9 cellular contexts compared by ENCODE assay signal in the genomic region with DNA sequence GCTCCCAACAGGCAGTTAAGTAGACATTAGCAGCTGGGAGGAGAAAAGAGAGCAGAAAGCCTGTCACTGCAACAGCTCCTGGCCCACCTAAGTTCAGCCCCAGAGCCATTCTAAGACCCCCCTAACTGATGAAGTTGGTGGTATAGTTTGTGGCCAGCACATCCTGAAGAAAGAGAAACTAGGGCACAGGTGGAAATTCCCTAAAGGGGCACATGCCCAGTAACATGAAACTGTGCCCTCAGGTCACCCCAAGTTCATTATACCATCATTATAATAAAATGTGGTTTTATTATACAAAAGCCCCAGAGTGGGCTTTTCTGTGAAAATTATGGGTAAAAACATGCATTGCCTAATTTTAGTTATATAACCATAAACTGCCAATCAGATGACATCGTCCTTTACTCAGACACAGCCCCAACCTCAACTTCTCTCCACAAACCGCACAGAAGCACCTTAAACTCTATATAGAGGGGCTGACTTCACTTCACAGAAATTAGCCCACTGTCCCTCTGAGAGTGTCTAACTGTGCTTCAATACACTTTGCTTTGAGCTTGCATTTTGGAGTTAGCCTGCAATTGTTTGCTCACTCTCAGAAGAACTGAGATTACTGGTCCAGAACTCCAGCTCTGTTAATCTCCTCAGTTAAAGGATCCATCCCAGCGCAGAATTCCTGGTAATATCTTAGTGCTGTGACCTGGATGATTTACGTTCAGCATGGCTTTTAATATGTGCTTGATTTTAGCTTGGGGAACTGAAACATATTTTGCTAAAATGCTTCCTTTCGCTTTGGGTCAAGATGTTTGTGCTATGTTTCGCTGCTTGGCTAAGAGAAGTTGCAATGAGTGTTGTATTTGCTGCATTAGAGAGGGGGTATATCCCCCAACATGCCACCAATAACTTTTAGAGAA. TPM values are rescaled to one million over a fixed set of nuclear protein-coding genes. Genes with fewer than 3 reads are reported as not detected.
A peak's percentile ranks its signal among the peaks of the same experiment; 100 is the strongest.
DNase-seq lines count a peak whose midpoint lies in the region; ATAC-seq and TF ChIP-seq lines count a peak whose summit lies in the region.
"Had no signal": no experiment of that assay in that cellular context is flagged by ENCODE, and none has a peak within 500 bp of the region (broad histone marks: within the 10 kb centered on the region; RNA-seq: fewer than 3 reads in every experiment).

No MANE protein-coding gene starts in this region.

- intact Hi-C loops in mammary epithelial cell (cut with micrococcal nuclease), result no loop called here

- ATAC-seq in stimulated activated naive CD8-positive, alpha-beta T cell treated with anti-CD3 and anti-CD28 coated beads, Interleukin-15, amount 100 ng/mL, for 72 hours, result peak; percentile 86

- H3K27me3 ChIP-seq in adipocyte (replicated peaks; ENCODE audit: control insufficient read depth, insufficient read depth, low read length), result no peaks in the 10 kb centered on the region
- no peaks in the 10 kb centered on the region for H3K27me3 ChIP-seq in mammary epithelial cell (ENCODE audit: insufficient read depth, low read length)

- H3K79me2 ChIP-seq in mammary epithelial cell (ENCODE audit: insufficient read depth, low read length), result no peaks in the 10 kb centered on the region

- no peaks in the 10 kb centered on the region for H3K27me3 Mint-ChIP-seq in stimulated activated naive CD8-positive, alpha-beta T cell treated with anti-CD3 and anti-CD28 coated beads, Interleukin-15, amount 100 ng/mL, for 72 hours
- no peaks in the 10 kb centered on the region for H3K27me3 Mint-ChIP-seq in mesothelial cell of epicardium (ENCODE audit: low read depth)

- in situ Hi-C loops in mammary epithelial cell (cut with MboI; ENCODE audit: low sequenced_read_pairs in 2 of 2), result loop anchor here in 1 of 2 donors (25.0 kb wide), 1 partner anchor 325 kb away; the partner anchor contains the start of gene TXN2

- peaks cover 99% of the 10 kb centered on the region for H3K4me1 Mint-ChIP-seq in stimulated activated naive CD8-positive, alpha-beta T cell treated with anti-CD3 and anti-CD28 coated beads, Interleukin-15, amount 100 ng/mL, for 72 hours
- H3K4me1 Mint-ChIP-seq in mesothelial cell of epicardium, result peaks cover 2% of the 10 kb centered on the region

- H3K9me3 ChIP-seq in adipocyte (ENCODE audit: control insufficient read depth, low read length) (no peaks in the 10 kb centered on the region), mammary epithelial cell (replicated peaks; ENCODE audit: insufficient read depth, low read length) (no peaks in the 10 kb centered on the region)

- no peak overlapping the region for H3K27ac ChIP-seq in mammary epithelial cell (ENCODE audit: insufficient read depth, low read depth, low read length)

- peaks cover 5 to 12% of the 10 kb centered on the region in 2 donors for H3K9me3 Mint-ChIP-seq in stimulated activated naive CD8-positive, alpha-beta T cell treated with anti-CD3 and anti-CD28 coated beads, Interleukin-15, amount 100 ng/mL, for 72 hours
- no peaks in the 10 kb centered on the region for H3K9me3 Mint-ChIP-seq in mesothelial cell of epicardium

- H3K4me2 ChIP-seq in mammary epithelial cell (ENCODE audit: insufficient read depth, low read depth, low read length), result no peak overlapping the region

- WGBS in mammary epithelial cell (ENCODE audit: low coverage, missing lambda C conversion rate), result 72% methylated on average over 5 of the region's 6 CpGs

- H3K4me1 ChIP-seq in adipocyte (ENCODE audit: control insufficient read depth, insufficient read depth, low read length) (peaks cover 65% of the 10 kb centered on the region), mammary epithelial cell (ENCODE audit: insufficient read depth, low read length) (no peaks in the 10 kb centered on the region)

- CTCF ChIA-PET in mammary epithelial cell (lab: Charles Lee; ENCODE audit: low non-redundant PET), result no interaction called here

- no peaks in the 10 kb centered on the region for H3K36me3 ChIP-seq in adipocyte (ENCODE audit: control insufficient read depth, insufficient read depth, low read length, severe bottlenecking)
- H3K36me3 ChIP-seq in mammary epithelial cell (ENCODE audit: insufficient read depth, low read length), result no peaks in the 10 kb centered on the region

- H3K9ac ChIP-seq in adipocyte (ENCODE audit: low read length) (peak overlapping the region; percentile 46), mammary epithelial cell (ENCODE audit: insufficient read depth, low read length) (no peak overlapping the region)

- dilution Hi-C loops in mammary epithelial cell (cut with HindIII; ENCODE audit: low sequenced_read_pairs), result no loop called here

- no TSS peak for BruUV-seq in mammary epithelial cell (replicated peaks; lab: Mats Ljungman, UMichigan)

- H3K27ac Mint-ChIP-seq in stimulated activated naive CD8-positive, alpha-beta T cell treated with anti-CD3 and anti-CD28 coated beads, Interleukin-15, amount 100 ng/mL, for 72 hours, result peak overlapping the region; percentile 76 to 93
- no peak overlapping the region for H3K27ac Mint-ChIP-seq in mesothelial cell of epicardium

- H3K36me3 Mint-ChIP-seq in mesothelial cell of epicardium, result no peaks in the 10 kb centered on the region

- H2AFZ ChIP-seq in mammary epithelial cell (ENCODE audit: low read depth, low read length), result no peak overlapping the region

- no peak for TF ChIP-seq CTCF in mesothelial cell of epicardium (IDR thresholded peaks at IDR 0.05; ENCODE audit: unreplicated experiment)
- TF ChIP-seq CTCF in mammary epithelial cell (conservative IDR thresholded peaks at IDR 0.05 in 1 of 2, IDR thresholded peaks at IDR 0.05 in 1 of 2; ENCODE audit: extremely low read depth in 1 of 2, insufficient read depth in 1 of 2, low read depth in 1 of 2, low read length in 2 of 2), result no peak

- H4K20me1 ChIP-seq in mammary epithelial cell (ENCODE audit: insufficient read depth, low read length), result no peaks in the 10 kb centered on the region

- H3K4me3 ChIP-seq in Jurkat, Clone E6-1 (ENCODE audit: low read length), result peak overlapping the region; percentile 18
- H3K4me3 ChIP-seq in adipocyte (ENCODE audit: low read length), result no peak overlapping the region
- no peak overlapping the region for H3K4me3 ChIP-seq in mammary epithelial cell (replicated peaks in 1 of 3; ENCODE audit: insufficient read depth in 1 of 3, low read depth in 2 of 3, low read length in 3 of 3)

- DNase-seq in activated T-cell treated with anti-CD3 and anti-CD28 coated beads, Interleukin-2, amount 50 U/mL, for 1 hour, result peak; percentile 40
- no peak for DNase-seq in activated T-cell treated with anti-CD3 and anti-CD28 coated beads, Interleukin-2, amount 50 U/mL, for 48 hours
- peak; percentile 66 for DNase-seq in Jurkat, Clone E6-1 (ENCODE audit: low read depth, low spot score)
- no peak for DNase-seq in adipocyte (ENCODE audit: low read depth)
- DNase-seq in stimulated activated naive CD8-positive, alpha-beta T cell treated with anti-CD3 and anti-CD28 coated beads, Interleukin-15, amount 100 ng/mL, for 72 hours, result peak; percentile 46 to 65
- DNase-seq in mesothelial cell of epicardium (ENCODE audit: low spot score in 2 of 2, unreplicated experiment in 2 of 2), result no peak
- no peak for DNase-seq in nucleus accumbens (lab: John Stamatoyannopoulos, UW)
- DNase-seq in mammary epithelial cell, result no peak
- DNase-seq: NCI-H510A had no signal

- peak overlapping the region; percentile 90 to 99 for H3K4me3 Mint-ChIP-seq in stimulated activated naive CD8-positive, alpha-beta T cell treated with anti-CD3 and anti-CD28 coated beads, Interleukin-15, amount 100 ng/mL, for 72 hours
- H3K4me3 Mint-ChIP-seq in mesothelial cell of epicardium, result no peak overlapping the region

RNA-seq across cellular contexts. Expression of gene APOL3, which starts 1.8 kb away (rescaled TPM):
- polyA plus RNA-seq in Jurkat, Clone E6-1 (2012; ENCODE audit: insufficient read depth, insufficient read length), result 2.3 TPM
- 1.3 to 2.2 TPM (median 1.8 TPM) in 3 replicates for total RNA-seq in mesothelial cell of epicardium
- total RNA-seq in mammary epithelial cell, result 1 to 10 TPM in 1 of 2 donors, under 1 TPM in 1; 0.83 to 1.6 TPM
- 2.2 TPM for polyA plus RNA-seq in mammary epithelial cell
- polyA minus RNA-seq in mammary epithelial cell, result not detected

RNA-seq across cellular contexts. Expression of gene APOL4, which starts 39.2 kb away (rescaled TPM):
- polyA plus RNA-seq in Jurkat, Clone E6-1 (2012; ENCODE audit: insufficient read depth, insufficient read length), result not detected
- total RNA-seq in mesothelial cell of epicardium, result 15.0 to 16.4 TPM (median 15.9 TPM) in 3 replicates
- total RNA-seq in mammary epithelial cell, result under 1 TPM in 1 of 2 donors, not detected in 1; 0.26 TPM
- not detected for polyA plus RNA-seq in mammary epithelial cell
- polyA minus RNA-seq in mammary epithelial cell, result not detected

Comparison
In these comparisons a context has a peak if more than half of its experiments do, and no peak if none do; other contexts are left out.
1. DNase-seq: peak in activated T-cell treated with anti-CD3 and anti-CD28 coated beads, Interleukin-2, amount 50 U/mL, for 1 hour (single experiment), Jurkat, Clone E6-1 (single experiment) and stimulated activated naive CD8-positive, alpha-beta T cell treated with anti-CD3 and anti-CD28 coated beads, Interleukin-15, amount 100 ng/mL, for 72 hours (2 of 2); none in activated T-cell treated with anti-CD3 and anti-CD28 coated beads, Interleukin-2, amount 50 U/mL, for 48 hours (0 of 2), adipocyte (single experiment), mesothelial cell of epicardium (0 of 2), nucleus accumbens (0 of 56) and mammary epithelial cell (single experiment).
2. RNA of gene APOL4, which starts 39.2 kb away (total RNA-seq): 15.0 to 16.4 TPM in mesothelial cell of epicardium; 0.26 TPM in mammary epithelial cell; every median in the first group is over 10 times any median in the second.